In genomic region chr20:50506270-50506579, GRCh38 we compare ENCODE assay signal across 25 cellular contexts. TPM values are rescaled to one million over a fixed set of nuclear protein-coding genes. Genes with fewer than 3 reads are reported as not detected.
DNase-seq lines count a peak whose midpoint lies in the region; ATAC-seq and TF ChIP-seq lines count a peak whose summit lies in the region.
"Had no signal": no experiment of that assay in that cellular context is flagged by ENCODE, and none has a peak within 500 bp of the region (broad histone marks: within the 10 kb centered on the region; RNA-seq: fewer than 3 reads in every experiment).

No MANE protein-coding gene starts in this region.

- no peaks in the 10 kb centered on the region for H3F3A ChIP-seq in GM23338 (replicated peaks; ENCODE audit: low read depth)

- BruUV-seq in Panc1 (replicated peaks; lab: Mats Ljungman, UMichigan): no TSS peak

- CTCF ChIA-PET in Panc1 (lab: Charles Lee): interaction anchor here (0.6 kb wide), 1 partner anchor 28 kb away, joined by 3 read pairs; no protein-coding TSS in a partner anchor
- CTCF ChIA-PET in activated naive CD4-positive, alpha-beta T cell treated with anti-CD3 and anti-CD28 coated beads, Interleukin-2, amount 10 ng/mL, durations not matched to agents 7 days and 5 days (lab: Charles Lee): interaction anchor here (0.8 to 1.2 kb wide), 6 partner anchors 9 to 73 kb away, joined by 3 to 4 read pairs (median 3); no protein-coding TSS in a partner anchor

- H3K79me2 ChIP-seq in GM23338 (replicated peaks; ENCODE audit: insufficient read depth): peaks cover 8% of the 10 kb centered on the region

- H3K4me1 ChIP-seq in GM23338 (ENCODE audit: insufficient read depth): peaks cover 9% of the 10 kb centered on the region
- H3K4me1 ChIP-seq in Panc1 (ENCODE audit: control insufficient read depth, insufficient read depth, low read length): peaks cover 36% of the 10 kb centered on the region
- H3K4me1 ChIP-seq: colonic mucosa had no signal

- H3K4me3 Mint-ChIP-seq in GM23338: no peak overlapping the region
- no peak overlapping the region for H3K4me3 Mint-ChIP-seq in endothelial cell (ENCODE audit: unreplicated experiment)
- H3K4me3 Mint-ChIP-seq in activated naive CD4-positive, alpha-beta T cell treated with anti-CD3 and anti-CD28 coated beads, Interleukin-2, amount 10 ng/mL, durations not matched to agents 7 days and 5 days: no peak overlapping the region
- H3K4me3 Mint-ChIP-seq: activated CD4-positive, alpha-beta T cell treated with anti-CD3 and anti-CD28 coated beads for 36 hours; activated naive CD8-positive, alpha-beta T cell treated with anti-CD3 and anti-CD28 coated beads for 36 hours; activated T-helper 1 cell treated with anti-CD3 and anti-CD28 coated beads, Interleukin-12 subunit alpha, Interleukin-12 subunit beta, Interleukin-2, Interleukin-4 antibody, amounts not matched to agents 30 ng/mL and 10 ng/mL and 1 ng/mL, durations not matched to agents 14 hours and 24 hours and 36 hours; memory B cell had no signal

- H3K9me3 Mint-ChIP-seq in GM23338 (no peaks in the 10 kb centered on the region), endothelial cell (ENCODE audit: unreplicated experiment) (no peaks in the 10 kb centered on the region)
- H3K9me3 Mint-ChIP-seq in activated naive CD4-positive, alpha-beta T cell treated with anti-CD3 and anti-CD28 coated beads, Interleukin-2, amount 10 ng/mL, durations not matched to agents 7 days and 5 days: no peaks in the 10 kb centered on the region
- H3K9me3 Mint-ChIP-seq: activated naive CD8-positive, alpha-beta T cell treated with anti-CD3 and anti-CD28 coated beads for 36 hours; activated T-helper 1 cell treated with anti-CD3 and anti-CD28 coated beads, Interleukin-12 subunit alpha, Interleukin-12 subunit beta, Interleukin-2, Interleukin-4 antibody, amounts not matched to agents 30 ng/mL and 10 ng/mL and 1 ng/mL, durations not matched to agents 14 hours and 24 hours and 36 hours; memory B cell had no signal

- H3K27me3 Mint-ChIP-seq in GM23338 (ENCODE audit: insufficient read depth, low read depth, poor library complexity): peaks cover 5% of the 10 kb centered on the region
- H3K27me3 Mint-ChIP-seq in endothelial cell (ENCODE audit: unreplicated experiment): peaks cover 11% of the 10 kb centered on the region
- H3K27me3 Mint-ChIP-seq in activated naive CD4-positive, alpha-beta T cell treated with anti-CD3 and anti-CD28 coated beads, Interleukin-2, amount 10 ng/mL, durations not matched to agents 7 days and 5 days: peaks cover 5% of the 10 kb centered on the region
- H3K27me3 Mint-ChIP-seq: activated CD4-positive, alpha-beta T cell treated with anti-CD3 and anti-CD28 coated beads for 36 hours; activated naive CD8-positive, alpha-beta T cell treated with anti-CD3 and anti-CD28 coated beads for 36 hours; memory B cell had no signal

- 0 out of 2 replicates have a peak, but pooled peaks have one; percentile 14 for TF ChIP-seq CTCF in 22Rv1 (IDR thresholded peaks at IDR 0.05)
- TF ChIP-seq CTCF in GM23338 (conservative IDR thresholded peaks at IDR 0.05; ENCODE audit: low read depth in 2 of 2): peak; percentile 28 to 47
- peak; percentile 45 for TF ChIP-seq CTCF in Panc1 (IDR thresholded peaks at IDR 0.05)
- TF ChIP-seq CTCF in epithelial cell of proximal tubule (conservative IDR thresholded peaks at IDR 0.05; ENCODE audit: low read depth, low read length): peak; percentile 32
- no peak for TF ChIP-seq CTCF in endothelial cell (IDR thresholded peaks at IDR 0.05; ENCODE audit: unreplicated experiment)

- no peaks in the 10 kb centered on the region for H3K9me2 ChIP-seq in GM23338 (ENCODE audit: insufficient read depth)

- H3K4me1 Mint-ChIP-seq in GM23338 (peaks cover 14% of the 10 kb centered on the region), endothelial cell (ENCODE audit: unreplicated experiment) (peaks cover 21% of the 10 kb centered on the region)
- peaks cover 24% of the 10 kb centered on the region for H3K4me1 Mint-ChIP-seq in activated naive CD4-positive, alpha-beta T cell treated with anti-CD3 and anti-CD28 coated beads, Interleukin-2, amount 10 ng/mL, durations not matched to agents 7 days and 5 days

- no peaks in the 10 kb centered on the region for H3K9me3 ChIP-seq in Panc1 (ENCODE audit: control insufficient read depth, insufficient read depth, low read depth, low read length)
- H3K9me3 ChIP-seq: A549, BLaER1, colonic mucosa, right atrium auricular region had no signal

- peak; percentile 40 for DNase-seq in GM23338 (ENCODE audit: low spot score)
- DNase-seq in Panc1 (ENCODE audit: low read depth, low spot score): no peak
- DNase-seq in epithelial cell of proximal tubule (ENCODE audit: low read depth): no peak
- no peak for DNase-seq in endothelial cell (ENCODE audit: low spot score)
- no peak for DNase-seq in activated naive CD4-positive, alpha-beta T cell treated with anti-CD3 and anti-CD28 coated beads, Interleukin-2, amount 10 ng/mL, durations not matched to agents 7 days and 5 days
- DNase-seq in pons (ENCODE audit: low spot score): no peak
- DNase-seq: activated CD4-positive, alpha-beta T cell treated with anti-CD3 and anti-CD28 coated beads for 36 hours; activated naive CD8-positive, alpha-beta T cell treated with anti-CD3 and anti-CD28 coated beads for 36 hours; colonic mucosa; GDM1; Kasumi-1; kidney glomerular epithelial cell; NCI-H1105; NCI-H2081 treated with DMSO at 0.1 percent for 48 hours; NK-92 treated with Interleukin-12 subunit alpha and Interleukin-12 subunit beta, amount 100 ng/mL, for 24 hours; occipital lobe; stimulated activated CD4-positive, alpha-beta T cell treated with anti-CD3 and anti-CD28 coated beads, Interleukin-15, amount 100 ng/mL, for 24 hours; substantia nigra had no signal

- intact Hi-C loops in Panc1 (cut with micrococcal nuclease; ENCODE audit: unreplicated experiment): no loop called here

- H3K27ac Mint-ChIP-seq in GM23338 (no peak overlapping the region), endothelial cell (ENCODE audit: unreplicated experiment) (no peak overlapping the region)
- no peak overlapping the region for H3K27ac Mint-ChIP-seq in activated naive CD4-positive, alpha-beta T cell treated with anti-CD3 and anti-CD28 coated beads, Interleukin-2, amount 10 ng/mL, durations not matched to agents 7 days and 5 days
- H3K27ac Mint-ChIP-seq: activated CD4-positive, alpha-beta T cell treated with anti-CD3 and anti-CD28 coated beads for 36 hours; activated naive CD8-positive, alpha-beta T cell treated with anti-CD3 and anti-CD28 coated beads for 36 hours; activated T-helper 1 cell treated with anti-CD3 and anti-CD28 coated beads, Interleukin-12 subunit alpha, Interleukin-12 subunit beta, Interleukin-2, Interleukin-4 antibody, amounts not matched to agents 30 ng/mL and 10 ng/mL and 1 ng/mL, durations not matched to agents 14 hours and 24 hours and 36 hours; memory B cell had no signal

- H3K36me3 ChIP-seq in GM23338 (ENCODE audit: insufficient read depth): no peaks in the 10 kb centered on the region
- H3K36me3 ChIP-seq in Panc1 (ENCODE audit: control insufficient read depth, insufficient read depth, low read length): no peaks in the 10 kb centered on the region; the same call in 1 of the 2 replicates
- H3K36me3 ChIP-seq: BLaER1, colonic mucosa, right atrium auricular region had no signal

- no peak for ATAC-seq in GM23338
- no peak for ATAC-seq in Panc1
- ATAC-seq in HG03135 (IDR thresholded peaks at IDR 0.05; ENCODE audit: unreplicated experiment): no peak
- ATAC-seq: A549; activated CD4-positive, alpha-beta T cell treated with anti-CD3 and anti-CD28 coated beads for 36 hours had no signal

- POLR2A ChIA-PET in Panc1 (lab: Charles Lee): interaction anchor here (0.6 kb wide), 1 partner anchor 28 kb away, joined by 3 read pairs; no protein-coding TSS in a partner anchor

- H3K27ac ChIP-seq in 22Rv1 (no peak overlapping the region), GM23338 (ENCODE audit: low read depth) (no peak overlapping the region), Panc1 (ENCODE audit: low read length) (no peak overlapping the region)
- H3K27ac ChIP-seq: A549, BLaER1, colonic mucosa, right atrium auricular region had no signal

- H3K36me3 Mint-ChIP-seq in GM23338 (ENCODE audit: low read depth): no peaks in the 10 kb centered on the region
- H3K36me3 Mint-ChIP-seq in endothelial cell (ENCODE audit: low read depth, unreplicated experiment): no peaks in the 10 kb centered on the region
- peaks cover 7% of the 10 kb centered on the region for H3K36me3 Mint-ChIP-seq in activated naive CD4-positive, alpha-beta T cell treated with anti-CD3 and anti-CD28 coated beads, Interleukin-2, amount 10 ng/mL, durations not matched to agents 7 days and 5 days

- H3K27me3 ChIP-seq in GM23338 (ENCODE audit: insufficient read depth): no peaks in the 10 kb centered on the region
- no peaks in the 10 kb centered on the region for H3K27me3 ChIP-seq in Panc1 (ENCODE audit: control insufficient read depth, insufficient read depth, low read length)
- H3K27me3 ChIP-seq: BLaER1, colonic mucosa, right atrium auricular region had no signal

- in situ Hi-C loops in Panc1 (cut with HindIII; ENCODE audit: low pct_unique_long_range_greater_than_20kb, low sequenced_read_pairs): no loop called here

- no peak overlapping the region for H3K4me3 ChIP-seq in GM23338
- no peak overlapping the region for H3K4me3 ChIP-seq in Panc1 (ENCODE audit: low read depth in 2 of 2, low read length in 2 of 2)
- H3K4me3 ChIP-seq in epithelial cell of proximal tubule (ENCODE audit: low read depth, low read length): no peak overlapping the region
- H3K4me3 ChIP-seq: A549, BLaER1, colonic mucosa, right atrium auricular region had no signal

- no peak overlapping the region for H3K4me2 ChIP-seq in GM23338
- H3K4me2 ChIP-seq: A549, BLaER1 had no signal

- H2AFZ ChIP-seq in GM23338: no peak overlapping the region

- H4K20me1 ChIP-seq in GM23338 (replicated peaks; ENCODE audit: insufficient read depth): peaks cover 5% of the 10 kb centered on the region; the same call in 1 of the 2 replicates

RNA-seq across cellular contexts. Expression of gene PTPN1, which starts 4.0 kb away (rescaled TPM):
- total RNA-seq in GM23338 (2014; rRNA removed; shearing (Covaris generic)): 26.2 and 26.4 TPM in 2 replicates
- polyA plus RNA-seq in GM23338 (2016; fragmentation: Nextera tagmentation; extraction: Ambion mirVana): 16.9 and 18.9 TPM in 2 replicates
- total RNA-seq in Panc1 (2021; ENCODE audit: unreplicated experiment): 42.2 TPM
- polyA plus RNA-seq in Panc1 (2012; ENCODE audit: insufficient read length): 27.3 TPM
- total RNA-seq in epithelial cell of proximal tubule: 41.7 and 47.5 TPM in 2 replicates
- 46.0 TPM for total RNA-seq in endothelial cell (ENCODE audit: unreplicated experiment)
